Comparison of ENCODE assay signal across 8 cellular contexts in genomic region chr7:7321681-7322080, GRCh38.
DNase-seq lines count a peak whose midpoint lies in the region; ATAC-seq and TF ChIP-seq lines count a peak whose summit lies in the region.

No MANE protein-coding gene starts in this region.

- H3K79me2 ChIP-seq in parathyroid adenoma: no peaks in the 10 kb centered on the region
- no peaks in the 10 kb centered on the region for H3K79me2 ChIP-seq in H9 (ENCODE audit: insufficient read depth, low read length)

- H3K36me3 Mint-ChIP-seq in H9 (ENCODE audit: insufficient read depth in 1 of 3, low read depth in 3 of 3): no peaks in the 10 kb centered on the region
- no peaks in the 10 kb centered on the region for H3K36me3 Mint-ChIP-seq in stimulated activated effector memory CD8-positive, alpha-beta T cell treated with anti-CD3 and anti-CD28 coated beads, Interleukin-12 subunit alpha, Interleukin-12 subunit beta, amount 100 ng/mL, for 72 hours

- no peak overlapping the region for H3K56ac ChIP-seq in H9 (ENCODE audit: insufficient read length, low read depth, low read length)

- H4K8ac ChIP-seq in H9 (replicated peaks; ENCODE audit: insufficient read length, low read depth, low read length): no peak overlapping the region

- no peak overlapping the region for H2BK20ac ChIP-seq in H9 (ENCODE audit: low read depth, low read length, poor library complexity, severe bottlenecking)

- no peak overlapping the region for H3K4ac ChIP-seq in H9 (ENCODE audit: low read depth, low read length)

- H3K9me3 Mint-ChIP-seq in H9: no peaks in the 10 kb centered on the region; a peak in 1 of 5 replicates
- no peaks in the 10 kb centered on the region for H3K9me3 Mint-ChIP-seq in stimulated activated effector memory CD8-positive, alpha-beta T cell treated with anti-CD3 and anti-CD28 coated beads, Interleukin-12 subunit alpha, Interleukin-12 subunit beta, amount 100 ng/mL, for 72 hours

- H4K91ac ChIP-seq in H9 (ENCODE audit: insufficient read length, low read depth, low read length): no peak overlapping the region

- H3K23ac ChIP-seq in H9 (ENCODE audit: insufficient read length, low read depth, low read length): no peak overlapping the region

- peak overlapping the region; percentile 45 for H3K4me3 ChIP-seq in parathyroid adenoma (ENCODE audit: low read depth, low read length)

- H3K4me2 ChIP-seq in parathyroid adenoma (ENCODE audit: low read length) (peak overlapping the region; percentile 80), H9 (ENCODE audit: insufficient read depth, insufficient read length, low read length) (no peak overlapping the region)

- no peaks in the 10 kb centered on the region for H3K9me3 ChIP-seq in parathyroid adenoma (ENCODE audit: control insufficient read depth, low read length)
- H3K9me3 ChIP-seq in H9 (ENCODE audit: control insufficient read depth, low read depth, low read length): no peaks in the 10 kb centered on the region

- H3K14ac ChIP-seq in H9 (ENCODE audit: insufficient read depth, low read length): no peak overlapping the region

- no peaks in the 10 kb centered on the region for H3K27me3 ChIP-seq in parathyroid adenoma (ENCODE audit: control insufficient read depth, insufficient read depth, low read length)
- H3K27me3 ChIP-seq in H9 (ENCODE audit: insufficient read depth, low read length): no peaks in the 10 kb centered on the region

- no peak overlapping the region for H2AK5ac ChIP-seq in H9 (ENCODE audit: insufficient read length, low read length)

- DNase-seq in RPMI7951 (ENCODE audit: low read depth) (peak; percentile 14), H9 (no peak), SK-N-DZ (ENCODE audit: low spot score) (no peak)
- no peak for DNase-seq in stimulated activated CD4-positive, alpha-beta T cell treated with anti-CD3 and anti-CD28 coated beads, Interleukin-4, amount 100 ng/mL, for 4 hours
- no peak for DNase-seq in stimulated activated effector memory CD8-positive, alpha-beta T cell treated with anti-CD3 and anti-CD28 coated beads, Interleukin-12 subunit alpha, Interleukin-12 subunit beta, amount 100 ng/mL, for 72 hours (ENCODE audit: low spot score in 2 of 2)

- H3K4me1 ChIP-seq in parathyroid adenoma: peaks cover 78% of the 10 kb centered on the region
- no peaks in the 10 kb centered on the region for H3K4me1 ChIP-seq in H9 (ENCODE audit: insufficient read depth, low read length)

- WGBS in H9 (ENCODE audit: extremely low coverage, insufficient read length, low lambda C conversion rate): no CpG with 5 or more reads among the region's 5 CpGs

- no peak overlapping the region for H3K18ac ChIP-seq in H9 (ENCODE audit: insufficient read length, low read depth, low read length)

- no peaks in the 10 kb centered on the region for H3K23me2 ChIP-seq in H9 (ENCODE audit: insufficient read length, low read depth, low read length, poor library complexity, severe bottlenecking)

- H4K20me1 ChIP-seq in H9 (ENCODE audit: control insufficient read depth, insufficient read depth, insufficient read length): no peaks in the 10 kb centered on the region

- H2BK5ac ChIP-seq in H9 (ENCODE audit: insufficient read length, low read length): no peak overlapping the region

- ATAC-seq in GM18909 (IDR thresholded peaks at IDR 0.05; ENCODE audit: poor library complexity, unreplicated experiment) (peak; percentile 92), HG03039 (IDR thresholded peaks at IDR 0.05; ENCODE audit: unreplicated experiment) (peak; percentile 96)
- ATAC-seq in stimulated activated effector memory CD8-positive, alpha-beta T cell treated with anti-CD3 and anti-CD28 coated beads, Interleukin-12 subunit alpha, Interleukin-12 subunit beta, amount 100 ng/mL, for 72 hours: no peak

- TF ChIP-seq CTCF in parathyroid adenoma (IDR thresholded peaks at IDR 0.05) (no peak), H9 (conservative IDR thresholded peaks at IDR 0.05) (no peak)

- no peak overlapping the region for H2AFZ ChIP-seq in parathyroid adenoma
- H2AFZ ChIP-seq in H9 (ENCODE audit: low read length): no peak overlapping the region

- peaks cover 3% of the 10 kb centered on the region; the same call in 1 of the 2 replicates for H3K27me3 Mint-ChIP-seq in H9 (ENCODE audit: low read depth)

- H3T11ph ChIP-seq in H9 (ENCODE audit: low read length): no peak overlapping the region

- H3K4me3 Mint-ChIP-seq in H9: no peak overlapping the region
- H3K4me3 Mint-ChIP-seq in stimulated activated effector memory CD8-positive, alpha-beta T cell treated with anti-CD3 and anti-CD28 coated beads, Interleukin-12 subunit alpha, Interleukin-12 subunit beta, amount 100 ng/mL, for 72 hours: no peak overlapping the region

- H3K36me3 ChIP-seq in parathyroid adenoma (ENCODE audit: control insufficient read depth, insufficient read depth, low read length): no peaks in the 10 kb centered on the region

- H3K9ac ChIP-seq in parathyroid adenoma: no peak overlapping the region
- no peak overlapping the region for H3K9ac ChIP-seq in H9 (ENCODE audit: extremely low read depth, insufficient read length, low read length)

- no peak overlapping the region for H4K5ac ChIP-seq in H9 (ENCODE audit: insufficient read length, low read depth, low read length)

- no peak overlapping the region for H3K27ac Mint-ChIP-seq in H9
- H3K27ac Mint-ChIP-seq in stimulated activated effector memory CD8-positive, alpha-beta T cell treated with anti-CD3 and anti-CD28 coated beads, Interleukin-12 subunit alpha, Interleukin-12 subunit beta, amount 100 ng/mL, for 72 hours: no peak overlapping the region

- H2BK12ac ChIP-seq in H9 (ENCODE audit: insufficient read length, low read depth, low read length): no peak overlapping the region

- no peak overlapping the region for H2BK15ac ChIP-seq in H9 (ENCODE audit: low read depth, low read length)

- no peak overlapping the region for H2BK120ac ChIP-seq in H9 (ENCODE audit: low read depth, low read length, poor library complexity, severe bottlenecking)

- peaks cover 4 to 5% of the 10 kb centered on the region in 2 experiments; a peak in 2 of 4 replicates for H3K4me1 Mint-ChIP-seq in H9
- H3K4me1 Mint-ChIP-seq in stimulated activated effector memory CD8-positive, alpha-beta T cell treated with anti-CD3 and anti-CD28 coated beads, Interleukin-12 subunit alpha, Interleukin-12 subunit beta, amount 100 ng/mL, for 72 hours: peaks cover 12% of the 10 kb centered on the region

- H3K79me1 ChIP-seq in H9 (ENCODE audit: insufficient read depth, low read depth, low read length, poor library complexity, severe bottlenecking): no peaks in the 10 kb centered on the region

- H3K27ac ChIP-seq in parathyroid adenoma (peak overlapping the region; percentile 97), H9 (ENCODE audit: insufficient read length, low read depth, low read length) (no peak overlapping the region)
